Comparison of ENCODE assay signal across 18 cellular contexts in the genomic region with DNA sequence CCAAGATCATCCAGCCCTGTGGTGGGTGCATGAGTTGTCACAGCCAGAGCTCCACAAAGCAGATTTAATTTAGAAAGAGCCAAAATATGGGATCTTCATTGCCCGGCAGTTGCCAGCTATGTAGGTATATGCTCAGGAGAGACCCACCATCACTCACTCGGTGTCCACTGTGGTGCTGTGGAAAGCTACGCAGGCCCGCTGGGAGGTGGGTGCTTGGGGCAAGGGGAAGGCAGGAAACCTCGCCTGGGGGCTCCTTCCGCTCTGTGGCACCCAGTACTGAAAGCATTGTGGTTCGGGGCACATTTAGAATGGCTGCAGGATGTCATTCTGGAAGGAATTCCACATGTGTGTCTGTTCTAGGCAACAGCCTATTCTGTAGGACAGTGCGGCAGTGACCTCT.
"Had no signal": no experiment of that assay in that cellular context is flagged by ENCODE, and none has a peak within 500 bp of the region (broad histone marks: within the 10 kb centered on the region; RNA-seq: fewer than 3 reads in every experiment).

No MANE protein-coding gene starts in this region.

- H3K27ac ChIP-seq: esophagus squamous epithelium, gastroesophageal sphincter, hepatocyte, pancreas, prostate gland, right lobe of liver, testis, tibial nerve had no signal

- H3K4me1 ChIP-seq: pancreas, prostate gland, right lobe of liver had no signal

- H3K36me3 ChIP-seq: esophagus squamous epithelium, gastroesophageal sphincter, pancreas, prostate gland, right lobe of liver, tibial nerve had no signal

- H3K4me2 ChIP-seq: hepatocyte had no signal

- H3K9me3 ChIP-seq: esophagus squamous epithelium, gastroesophageal sphincter, pancreas, prostate gland, right lobe of liver, testis, tibial nerve had no signal

- H3K4me3 ChIP-seq: esophagus squamous epithelium, gastroesophageal sphincter, hepatocyte, pancreas, prostate gland, right lobe of liver, testis, tibial nerve had no signal

- ATAC-seq: gastroesophageal sphincter; natural killer cell; pancreas; right lobe of liver; stimulated activated naive B cell treated with anti-CD40 and anti-IgM and Interleukin-4, amounts not matched to agents 10 μg/mL and 1 μg/mL and 100 μg/mL, for 72 hours; stimulated activated naive CD8-positive, alpha-beta T cell treated with anti-CD3 and anti-CD28 coated beads, Interleukin-15, amount 100 ng/mL, for 72 hours had no signal

- FAIRE-seq: colon, pancreas had no signal

- H3K27me3 ChIP-seq: hepatocyte, right lobe of liver, testis, tibial nerve had no signal

- DNase-seq: dermis blood vessel endothelial cell; esophagus squamous epithelium; foreskin fibroblast; head of caudate nucleus; natural killer cell; stimulated activated CD4-positive, alpha-beta T cell treated with anti-CD3 and anti-CD28 coated beads, Interleukin-15, amount 100 ng/mL, for 24 hours; stimulated activated CD4-positive, alpha-beta T cell treated with anti-CD3 and anti-CD28 coated beads, Interleukin-1b, Interleukin-23, amount 100 ng/mL, for 48 hours; stimulated activated CD4-positive, alpha-beta T cell treated with anti-CD3 and anti-CD28 coated beads, Interleukin-4, amount 100 ng/mL, for 24 hours; stimulated activated naive B cell treated with anti-CD40 and anti-IgM and Interleukin-4, amounts not matched to agents 10 μg/mL and 1 μg/mL and 100 μg/mL, for 72 hours; stimulated activated naive CD8-positive, alpha-beta T cell treated with anti-CD3 and anti-CD28 coated beads, Interleukin-15, amount 100 ng/mL, for 72 hours; testis had no signal
